In the genomic region with DNA sequence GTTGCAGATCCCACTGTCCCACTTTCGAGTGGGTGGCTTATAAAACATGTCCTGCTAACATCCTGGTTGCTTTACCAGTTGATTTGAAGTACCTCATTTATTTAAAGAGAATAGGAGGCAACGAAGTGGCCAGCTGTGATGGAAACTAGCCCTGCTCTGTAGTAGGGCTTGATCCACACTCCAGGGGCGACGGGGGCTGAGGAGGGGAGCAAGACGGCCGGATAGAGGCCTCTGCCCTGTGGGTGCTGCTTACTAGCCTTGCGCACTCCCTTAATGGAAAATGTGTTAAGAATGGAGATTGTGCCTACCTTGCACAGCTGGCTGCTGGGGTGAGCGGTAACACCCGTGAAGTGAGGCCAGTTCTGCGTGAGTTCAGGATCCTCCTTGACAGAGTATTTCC, we compare ENCODE assay signal across 14 cellular contexts. TPM values are rescaled to one million over a fixed set of nuclear protein-coding genes. Genes with fewer than 3 reads are reported as not detected.
DNase-seq lines count a peak whose midpoint lies in the region; ATAC-seq and TF ChIP-seq lines count a peak whose summit lies in the region.
"Had no signal": no experiment of that assay in that cellular context is flagged by ENCODE, and none has a peak within 500 bp of the region (broad histone marks: within the 10 kb centered on the region; RNA-seq: fewer than 3 reads in every experiment).

No MANE protein-coding gene starts in this region.

- peaks cover 15% of the 10 kb centered on the region for H3K79me2 ChIP-seq in hepatocyte

- no peak for DNase-seq in stimulated activated naive CD8-positive, alpha-beta T cell treated with anti-CD3 and anti-CD28 coated beads, Interleukin-15, Interleukin-2, amounts not matched to agents 100 U/mL and 50 U/mL, for 24 hours
- no peak for DNase-seq in activated T-helper 1 cell treated with anti-CD3 and anti-CD28 coated beads, Interleukin-12 subunit alpha, Interleukin-12 subunit beta, Interleukin-2, Interleukin-4 antibody, amounts not matched to agents 30 ng/mL and 10 ng/mL and 1 ng/mL, durations not matched to agents 14 hours and 24 hours and 36 hours (ENCODE audit: low spot score)
- DNase-seq in hepatocyte (ENCODE audit: low spot score), result no peak
- DNase-seq in KBM-7, result no peak
- DNase-seq: DMS79, foreskin keratinocyte, left ventricle myocardium inferior, NCI-H1092 treated with DMSO at 0.1 percent for 48 hours had no signal

- H3K9me2 ChIP-seq in hepatocyte (replicated peaks; ENCODE audit: insufficient read depth), result no peaks in the 10 kb centered on the region

- H3K27me3 Mint-ChIP-seq in stimulated activated naive CD8-positive, alpha-beta T cell treated with anti-CD3 and anti-CD28 coated beads, Interleukin-15, Interleukin-2, amounts not matched to agents 100 ng/mL and 50 ng/mL, for 24 hours, result no peaks in the 10 kb centered on the region
- H3K27me3 Mint-ChIP-seq in activated T-helper 1 cell treated with anti-CD3 and anti-CD28 coated beads, Interleukin-12 subunit alpha, Interleukin-12 subunit beta, Interleukin-2, Interleukin-4 antibody, amounts not matched to agents 30 ng/mL and 10 ng/mL and 1 ng/mL, durations not matched to agents 14 hours and 24 hours and 36 hours (ENCODE audit: insufficient read depth), result no peaks in the 10 kb centered on the region

- H3K36me3 ChIP-seq in hepatocyte (replicated peaks; ENCODE audit: insufficient read depth, low read depth) (no peaks in the 10 kb centered on the region), thymus (ENCODE audit: control insufficient read depth, insufficient read depth) (peaks cover 64% of the 10 kb centered on the region)

- no peak overlapping the region for H2AFZ ChIP-seq in hepatocyte

- in situ Hi-C loops in KBM-7 (cut with MboI; ENCODE audit: low pct_unique_long_range_greater_than_20kb, low sequenced_read_pairs), result no loop called here

- peaks cover 57% of the 10 kb centered on the region for H3K36me3 Mint-ChIP-seq in stimulated activated naive CD8-positive, alpha-beta T cell treated with anti-CD3 and anti-CD28 coated beads, Interleukin-15, Interleukin-2, amounts not matched to agents 100 ng/mL and 50 ng/mL, for 24 hours (ENCODE audit: low read depth)
- peaks cover 47% of the 10 kb centered on the region for H3K36me3 Mint-ChIP-seq in activated T-helper 1 cell treated with anti-CD3 and anti-CD28 coated beads, Interleukin-12 subunit alpha, Interleukin-12 subunit beta, Interleukin-2, Interleukin-4 antibody, amounts not matched to agents 30 ng/mL and 10 ng/mL and 1 ng/mL, durations not matched to agents 14 hours and 24 hours and 36 hours (ENCODE audit: low read depth)

- H3K4me1 Mint-ChIP-seq in stimulated activated naive CD8-positive, alpha-beta T cell treated with anti-CD3 and anti-CD28 coated beads, Interleukin-15, Interleukin-2, amounts not matched to agents 100 ng/mL and 50 ng/mL, for 24 hours (ENCODE audit: low read depth), result peaks cover 43% of the 10 kb centered on the region
- H3K4me1 Mint-ChIP-seq in activated T-helper 1 cell treated with anti-CD3 and anti-CD28 coated beads, Interleukin-12 subunit alpha, Interleukin-12 subunit beta, Interleukin-2, Interleukin-4 antibody, amounts not matched to agents 30 ng/mL and 10 ng/mL and 1 ng/mL, durations not matched to agents 14 hours and 24 hours and 36 hours (ENCODE audit: low read depth), result peaks cover 51% of the 10 kb centered on the region

- H3K27ac Mint-ChIP-seq in stimulated activated naive CD8-positive, alpha-beta T cell treated with anti-CD3 and anti-CD28 coated beads, Interleukin-15, Interleukin-2, amounts not matched to agents 100 ng/mL and 50 ng/mL, for 24 hours, result peak overlapping the region; percentile 92
- peak overlapping the region; percentile 94 for H3K27ac Mint-ChIP-seq in activated T-helper 1 cell treated with anti-CD3 and anti-CD28 coated beads, Interleukin-12 subunit alpha, Interleukin-12 subunit beta, Interleukin-2, Interleukin-4 antibody, amounts not matched to agents 30 ng/mL and 10 ng/mL and 1 ng/mL, durations not matched to agents 14 hours and 24 hours and 36 hours

- no peak overlapping the region for H3K4me2 ChIP-seq in hepatocyte

- H3K4me3 ChIP-seq in hepatocyte (no peak overlapping the region), thymus (ENCODE audit: low read length) (no peak overlapping the region)
- H3K4me3 ChIP-seq: K562, left ventricle myocardium inferior, suprapubic skin had no signal

- H3K27me3 ChIP-seq in hepatocyte (no peaks in the 10 kb centered on the region), thymus (ENCODE audit: control insufficient read depth, insufficient read depth) (no peaks in the 10 kb centered on the region)
- H3K27me3 ChIP-seq: foreskin keratinocyte, suprapubic skin had no signal

- ATAC-seq in stimulated activated naive CD8-positive, alpha-beta T cell treated with anti-CD3 and anti-CD28 coated beads, Interleukin-15, Interleukin-2, amounts not matched to agents 100 U/mL and 50 U/mL, for 24 hours, result no peak
- no peak for ATAC-seq in GM18519 (IDR thresholded peaks at IDR 0.05; ENCODE audit: low FRiP score, unreplicated experiment)
- no peak for ATAC-seq in SK-N-SH treated with all-trans-retinoic acid at 6 μM for 48 hours
- ATAC-seq: foreskin keratinocyte, K562 had no signal

- 95% methylated on average over 10 of the region's 10 CpGs for WGBS in hepatocyte (ENCODE audit: low lambda C conversion rate, missing lambda C conversion rate)
- WGBS in thymus, result 91% methylated on average over 10 of the region's 10 CpGs

- intact Hi-C loops in activated T-helper 1 cell treated with anti-CD3 and anti-CD28 coated beads, Interleukin-12 subunit alpha, Interleukin-12 subunit beta, Interleukin-2, Interleukin-4 antibody, amounts not matched to agents 30 ng/mL and 10 ng/mL and 1 ng/mL, durations not matched to agents 14 hours and 24 hours and 36 hours (cut with micrococcal nuclease), result no loop called here

- H3K27ac ChIP-seq in hepatocyte (peak overlapping the region; percentile 1), thymus (ENCODE audit: low read depth) (peak overlapping the region; percentile 83)
- H3K27ac ChIP-seq: foreskin keratinocyte, left ventricle myocardium inferior, suprapubic skin had no signal

- no peaks in the 10 kb centered on the region for H4K20me1 ChIP-seq in hepatocyte (ENCODE audit: insufficient read depth, poor library complexity, severe bottlenecking)

- no peaks in the 10 kb centered on the region for H3K9me3 Mint-ChIP-seq in stimulated activated naive CD8-positive, alpha-beta T cell treated with anti-CD3 and anti-CD28 coated beads, Interleukin-15, Interleukin-2, amounts not matched to agents 100 ng/mL and 50 ng/mL, for 24 hours
- H3K9me3 Mint-ChIP-seq in activated T-helper 1 cell treated with anti-CD3 and anti-CD28 coated beads, Interleukin-12 subunit alpha, Interleukin-12 subunit beta, Interleukin-2, Interleukin-4 antibody, amounts not matched to agents 30 ng/mL and 10 ng/mL and 1 ng/mL, durations not matched to agents 14 hours and 24 hours and 36 hours, result no peaks in the 10 kb centered on the region

- no peaks in the 10 kb centered on the region for H3K9me3 ChIP-seq in hepatocyte (ENCODE audit: low read depth)
- no peaks in the 10 kb centered on the region for H3K9me3 ChIP-seq in thymus (ENCODE audit: control insufficient read depth)
- H3K9me3 ChIP-seq: left ventricle myocardium inferior, suprapubic skin had no signal

- H3K4me1 ChIP-seq in hepatocyte (ENCODE audit: insufficient read depth) (no peaks in the 10 kb centered on the region), thymus (ENCODE audit: control insufficient read depth, insufficient read depth, low read length) (peaks cover 12% of the 10 kb centered on the region)
- H3K4me1 ChIP-seq: foreskin keratinocyte, suprapubic skin had no signal

- peak overlapping the region; percentile 61 for H3K4me3 Mint-ChIP-seq in stimulated activated naive CD8-positive, alpha-beta T cell treated with anti-CD3 and anti-CD28 coated beads, Interleukin-15, Interleukin-2, amounts not matched to agents 100 ng/mL and 50 ng/mL, for 24 hours
- H3K4me3 Mint-ChIP-seq in activated T-helper 1 cell treated with anti-CD3 and anti-CD28 coated beads, Interleukin-12 subunit alpha, Interleukin-12 subunit beta, Interleukin-2, Interleukin-4 antibody, amounts not matched to agents 30 ng/mL and 10 ng/mL and 1 ng/mL, durations not matched to agents 14 hours and 24 hours and 36 hours, result peak overlapping the region; percentile 71

- TF ChIP-seq CTCF in hepatocyte (IDR thresholded peaks at IDR 0.05; ENCODE audit: poor library complexity), result no peak

TF ChIP-seq in SK-N-SH treated with all-trans-retinoic acid at 6 μM for 48 hours, 23 proteins besides CTCF, POLR2A, EP300 and RAD21 (continues in another document):
- TF ChIP-seq, protein P1, sequence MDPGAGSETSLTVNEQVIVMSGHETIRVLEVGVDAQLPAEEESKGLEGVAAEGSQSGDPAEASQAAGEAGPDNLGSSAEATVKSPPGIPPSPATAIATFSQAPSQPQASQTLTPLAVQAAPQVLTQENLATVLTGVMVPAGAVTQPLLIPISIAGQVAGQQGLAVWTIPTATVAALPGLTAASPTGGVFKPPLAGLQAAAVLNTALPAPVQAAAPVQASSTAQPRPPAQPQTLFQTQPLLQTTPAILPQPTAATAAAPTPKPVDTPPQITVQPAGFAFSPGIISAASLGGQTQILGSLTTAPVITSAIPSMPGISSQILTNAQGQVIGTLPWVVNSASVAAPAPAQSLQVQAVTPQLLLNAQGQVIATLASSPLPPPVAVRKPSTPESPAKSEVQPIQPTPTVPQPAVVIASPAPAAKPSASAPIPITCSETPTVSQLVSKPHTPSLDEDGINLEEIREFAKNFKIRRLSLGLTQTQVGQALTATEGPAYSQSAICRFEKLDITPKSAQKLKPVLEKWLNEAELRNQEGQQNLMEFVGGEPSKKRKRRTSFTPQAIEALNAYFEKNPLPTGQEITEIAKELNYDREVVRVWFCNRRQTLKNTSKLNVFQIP (CRISPR knock-in tag; IDR thresholded peaks at IDR 0.05; ENCODE audit: borderline replicate concordance, low read depth), result no peak

RNA-seq across cellular contexts. Expression of a gene that starts 41.1 kb away (rescaled TPM):
- total RNA-seq in activated T-helper 1 cell treated with anti-CD3 and anti-CD28 coated beads, Interleukin-12 subunit alpha, Interleukin-12 subunit beta, Interleukin-2, Interleukin-4 antibody, amounts not matched to agents 30 ng/mL and 10 ng/mL and 1 ng/mL, durations not matched to agents 14 hours and 24 hours and 36 hours, result 11.9 and 15.1 TPM in 2 replicates
- 1.3 and 3.3 TPM in 2 replicates for total RNA-seq in hepatocyte
- polyA plus RNA-seq in hepatocyte (0.36 and 1.4 TPM in 2 replicates), thymus (12.7 TPM)

RNA-seq across cellular contexts. Expression of a gene that starts 54.0 kb away (rescaled TPM):
- 85.5 and 95.3 TPM in 2 replicates for total RNA-seq in activated T-helper 1 cell treated with anti-CD3 and anti-CD28 coated beads, Interleukin-12 subunit alpha, Interleukin-12 subunit beta, Interleukin-2, Interleukin-4 antibody, amounts not matched to agents 30 ng/mL and 10 ng/mL and 1 ng/mL, durations not matched to agents 14 hours and 24 hours and 36 hours
- 16.6 and 17.7 TPM in 2 replicates for total RNA-seq in hepatocyte
- polyA plus RNA-seq in hepatocyte (12.9 and 13.1 TPM in 2 replicates), thymus (14.0 TPM)
